Comparison of ENCODE assay signal across 2 cellular contexts in the genomic region with DNA sequence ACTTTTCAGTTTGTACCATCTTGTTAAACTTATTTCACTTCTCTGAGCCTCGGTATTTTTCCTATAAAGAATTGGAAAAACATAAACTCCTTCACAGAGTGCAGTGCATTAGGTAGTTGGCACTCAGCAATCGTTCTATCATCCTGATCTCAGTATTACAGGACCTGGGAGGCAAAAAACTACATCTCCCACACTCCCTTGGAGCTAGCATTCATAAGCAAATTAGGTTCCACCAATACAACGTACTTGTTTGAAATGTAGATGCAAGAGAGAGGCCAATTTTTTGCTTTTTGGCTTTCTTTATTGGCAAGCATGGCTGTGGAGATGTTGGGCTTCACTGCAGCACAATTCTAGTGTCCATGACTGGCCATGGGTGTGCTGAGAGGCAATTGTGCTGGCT.
TF ChIP-seq lines count a peak whose summit lies in the region.

No MANE protein-coding gene starts in this region.

TF ChIP-seq in HEK293, 187 proteins besides CTCF, POLR2A, EP300 and RAD21:
- no peak for TF ChIP-seq ZNF510 (tag by site-specific recombination; IDR thresholded peaks at IDR 0.05; ENCODE audit: insufficient replicate concordance)
- TF ChIP-seq ZNF585B (tag by site-specific recombination; IDR thresholded peaks at IDR 0.05): 0 out of 2 replicates have a peak, but pooled peaks have one; percentile 14
- no peak for TF ChIP-seq ZNF571 (tag by site-specific recombination; IDR thresholded peaks at IDR 0.05)

TF ChIP-seq in H1, 55 proteins besides CTCF, POLR2A, EP300 and RAD21:
- peak; percentile 63 for TF ChIP-seq SIX5 (IDR thresholded peaks at IDR 0.05; ENCODE audit: low read depth, low read length)
- TF ChIP-seq KDM4A (IDR thresholded peaks at IDR 0.05; ENCODE audit: low read depth, low read length, severe bottlenecking): no peak
